In the genomic region with DNA sequence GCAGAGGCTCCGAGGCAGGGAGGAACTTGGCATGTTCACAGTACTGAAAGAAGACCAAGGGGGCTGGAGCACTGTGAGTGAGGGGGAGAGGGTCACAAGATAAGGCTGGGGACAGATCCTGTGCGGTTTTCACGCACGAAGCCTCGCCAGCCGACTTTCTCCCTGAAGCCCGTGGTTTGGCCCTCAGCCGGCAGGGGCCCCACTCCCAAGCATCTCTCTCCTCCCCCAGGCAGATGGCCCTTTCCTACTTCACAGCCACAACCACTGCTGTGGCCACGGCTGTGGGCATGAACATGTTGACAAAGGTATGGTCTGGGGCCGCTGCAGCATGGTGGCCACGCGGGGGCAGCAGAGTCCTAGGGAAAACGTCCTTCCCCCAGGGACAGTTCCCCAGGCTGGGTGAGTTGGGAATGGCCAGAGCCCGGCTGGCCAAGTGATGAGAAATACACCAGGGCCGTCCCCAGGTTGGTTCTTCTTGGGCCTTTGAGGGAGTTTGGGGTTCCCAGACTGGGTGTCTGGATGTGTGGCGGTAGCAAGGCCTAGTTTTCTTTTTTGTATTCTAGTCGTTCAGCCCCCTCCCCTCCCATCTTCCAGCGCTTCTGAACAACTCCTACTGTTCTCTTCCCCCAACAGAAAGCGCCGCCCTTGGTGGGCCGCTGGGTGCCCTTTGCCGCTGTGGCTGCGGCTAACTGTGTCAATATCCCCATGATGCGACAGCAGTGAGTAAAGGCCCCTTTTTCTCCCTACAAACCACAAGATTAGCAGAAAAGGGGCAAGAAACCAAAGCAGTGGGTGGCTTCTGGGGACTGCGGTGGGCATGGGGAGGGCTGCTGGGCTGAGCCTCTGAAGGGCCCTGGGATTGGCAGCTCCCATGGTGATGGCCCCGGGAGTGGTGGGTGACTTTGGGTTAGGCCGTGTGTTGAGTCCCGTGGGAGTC, we compare ENCODE assay signal across 8 cellular contexts. TPM values are rescaled to one million over a fixed set of nuclear protein-coding genes. Genes with fewer than 3 reads are reported as not detected.
DNase-seq lines count a peak whose midpoint lies in the region; ATAC-seq and TF ChIP-seq lines count a peak whose summit lies in the region.

No MANE protein-coding gene starts in this region.

- ATAC-seq in WTC11 (peak; percentile 96), HG03097 (IDR thresholded peaks at IDR 0.05; ENCODE audit: low FRiP score, unreplicated experiment) (no peak)
- ATAC-seq in central memory CD8-positive, alpha-beta T cell (replicated peaks; ENCODE audit: extremely low read depth, poor library complexity, severe bottlenecking) = no peak

- POLR2A ChIA-PET in WTC11 (lab: Charles Lee) = no interaction called here

- peak; percentile 73 for TF ChIP-seq CTCF in NB4 (IDR thresholded peaks at IDR 0.05; ENCODE audit: low read depth, low read length)
- TF ChIP-seq CTCF in WTC11 (IDR thresholded peaks at IDR 0.05) = peak; percentile 88

- no peak for TF ChIP-seq POLR2A in NB4 (IDR thresholded peaks at IDR 0.05; ENCODE audit: extremely low read depth, insufficient read length)

- CTCF ChIA-PET in WTC11 (lab: Charles Lee) = no interaction called here

- H3K4me3 ChIP-seq in NB4 (ENCODE audit: low read depth, low read length) = no peak overlapping the region

- H3K27me3 Mint-ChIP-seq in WTC11 (ENCODE audit: low read depth) = no peaks in the 10 kb centered on the region
- no peaks in the 10 kb centered on the region for H3K27me3 Mint-ChIP-seq in central memory CD8-positive, alpha-beta T cell

- H3K4me3 Mint-ChIP-seq in WTC11 = no peak overlapping the region
- H3K4me3 Mint-ChIP-seq in central memory CD8-positive, alpha-beta T cell = no peak overlapping the region

- H3K36me3 Mint-ChIP-seq in WTC11 = peaks cover 60% of the 10 kb centered on the region
- H3K36me3 Mint-ChIP-seq in central memory CD8-positive, alpha-beta T cell (ENCODE audit: insufficient read depth) = peaks cover 10% of the 10 kb centered on the region

- no peaks in the 10 kb centered on the region for H3K9me3 Mint-ChIP-seq in WTC11
- no peaks in the 10 kb centered on the region for H3K9me3 Mint-ChIP-seq in central memory CD8-positive, alpha-beta T cell

- H3K27ac Mint-ChIP-seq in WTC11 = peak overlapping the region; percentile 78; the same call in 1 of the 2 replicates
- peak overlapping the region; percentile 4 for H3K27ac Mint-ChIP-seq in central memory CD8-positive, alpha-beta T cell (ENCODE audit: low read depth)

- DNase-seq in NCI-H748 (lab: John Stamatoyannopoulos, UW; ENCODE audit: unreplicated experiment) = peak; percentile 50
- no peak for DNase-seq in NCI-H748 treated with DMSO at 0.1 percent for 48 hours (lab: John Stamatoyannopoulos, UW)
- peak; percentile 71 for DNase-seq in NB4 (ENCODE audit: low read depth)
- peak; percentile 94 for DNase-seq in WTC11 (ENCODE audit: low spot score)
- peak in 1 of 2 donors; percentile 29 for DNase-seq in central memory CD8-positive, alpha-beta T cell (ENCODE audit: low spot score in 2 of 2)
- DNase-seq in kidney tubule cell (ENCODE audit: low spot score) = peak; percentile 79
- DNase-seq in stimulated activated CD4-positive, alpha-beta T cell treated with anti-CD3 and anti-CD28 coated beads, Interleukin-4, amount 100 ng/mL, for 1 hour = peak; percentile 53

- no peaks in the 10 kb centered on the region; the same call in 1 of the 2 replicates for H3K4me1 Mint-ChIP-seq in WTC11
- H3K4me1 Mint-ChIP-seq in central memory CD8-positive, alpha-beta T cell = peaks cover 8% of the 10 kb centered on the region

TF ChIP-seq in WTC11, 78 proteins besides CTCF, POLR2A, EP300 and RAD21:
- TF ChIP-seq, protein P1, sequence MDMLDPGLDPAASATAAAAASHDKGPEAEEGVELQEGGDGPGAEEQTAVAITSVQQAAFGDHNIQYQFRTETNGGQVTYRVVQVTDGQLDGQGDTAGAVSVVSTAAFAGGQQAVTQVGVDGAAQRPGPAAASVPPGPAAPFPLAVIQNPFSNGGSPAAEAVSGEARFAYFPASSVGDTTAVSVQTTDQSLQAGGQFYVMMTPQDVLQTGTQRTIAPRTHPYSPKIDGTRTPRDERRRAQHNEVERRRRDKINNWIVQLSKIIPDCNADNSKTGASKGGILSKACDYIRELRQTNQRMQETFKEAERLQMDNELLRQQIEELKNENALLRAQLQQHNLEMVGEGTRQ (CRISPR knock-in tag; IDR thresholded peaks at IDR 0.05) = 0 out of 2 replicates have a peak, but pooled peaks have one; percentile 3
- TF ChIP-seq CREB1 (CRISPR knock-in tag; IDR thresholded peaks at IDR 0.05) (no peak), GRHL2 (CRISPR knock-in tag; IDR thresholded peaks at IDR 0.05; ENCODE audit: insufficient replicate concordance, severe bottlenecking) (no peak), FOXJ3 (CRISPR knock-in tag; IDR thresholded peaks at IDR 0.05; ENCODE audit: borderline replicate concordance) (no peak), FOXK1 (CRISPR knock-in tag; IDR thresholded peaks at IDR 0.05) (0 out of 2 replicates have a peak, but pooled peaks have one; percentile 63), MXD4 (CRISPR knock-in tag; IDR thresholded peaks at IDR 0.05; ENCODE audit: borderline replicate concordance) (no peak), NR1H2 (CRISPR knock-in tag; IDR thresholded peaks at IDR 0.05) (no peak), FOXP1 (CRISPR knock-in tag; IDR thresholded peaks at IDR 0.05; ENCODE audit: borderline replicate concordance) (peak; percentile 70; the same call in 1 of the 2 replicates)

RNA-seq across cellular contexts. Expression of a gene that starts 14.4 kb away (rescaled TPM):
- total RNA-seq in WTC11 (2021) = 25.9 to 26.8 TPM (median 26.4 TPM) in 3 replicates

RNA-seq across cellular contexts. Expression of a gene that starts 14.9 kb away (rescaled TPM):
- 15.7 to 21.2 TPM (median 15.9 TPM) in 3 replicates for total RNA-seq in WTC11 (2021)

RNA-seq across cellular contexts. Expression of a gene that starts 15.2 kb away (rescaled TPM):
- 13.3 to 16.1 TPM (median 15.6 TPM) in 3 replicates for total RNA-seq in WTC11 (2021)
